In genomic region chr5:1523480-1523792, GRCh38 we compare ENCODE assay signal across 8 cellular contexts. TPM values are rescaled to one million over a fixed set of nuclear protein-coding genes. Genes with fewer than 3 reads are reported as not detected.
A peak's percentile ranks its signal among the peaks of the same experiment; 100 is the strongest.
DNase-seq lines count a peak whose midpoint lies in the region; ATAC-seq and TF ChIP-seq lines count a peak whose summit lies in the region.

No MANE protein-coding gene starts in this region.

- 0% methylated on average over 7 of the region's 48 CpGs for WGBS in smooth muscle cell (ENCODE audit: low lambda C conversion rate)

- peak overlapping the region; percentile 82 for H3K4me3 ChIP-seq in SU-DHL-6 (ENCODE audit: insufficient read depth, low read length, poor library complexity, severe bottlenecking)
- H3K4me3 ChIP-seq in smooth muscle cell = peak overlapping the region; percentile 89

- H3K4me1 ChIP-seq in smooth muscle cell (ENCODE audit: low read depth) = peaks cover 19% of the 10 kb centered on the region

- H3K4me2 ChIP-seq in SU-DHL-6 (ENCODE audit: low read depth, low read length, poor library complexity, severe bottlenecking) (peak overlapping the region; percentile 59), smooth muscle cell (peak overlapping the region; percentile 98)

- no peaks in the 10 kb centered on the region for H3K9me3 Mint-ChIP-seq in activated naive CD4-positive, alpha-beta T cell treated with anti-CD3 and anti-CD28 coated beads, Interleukin-2, amount 50 U/mL, for 72 hours

- peaks cover 6 to 7% of the 10 kb centered on the region in 2 donors for H3K36me3 Mint-ChIP-seq in activated naive CD4-positive, alpha-beta T cell treated with anti-CD3 and anti-CD28 coated beads, Interleukin-2, amount 50 U/mL, for 72 hours

- H3K27me3 ChIP-seq in SU-DHL-6 (ENCODE audit: low read length) (no peaks in the 10 kb centered on the region), smooth muscle cell (ENCODE audit: low read depth) (no peaks in the 10 kb centered on the region)

- H3F3A ChIP-seq in SU-DHL-6 (ENCODE audit: insufficient read depth) (no peaks in the 10 kb centered on the region), smooth muscle cell (ENCODE audit: low read depth) (peaks cover 10% of the 10 kb centered on the region)

- H3K36me3 ChIP-seq in SU-DHL-6 (ENCODE audit: low read length) (0 out of 2 replicates have a peak, but pooled peaks cover 6% of the 10 kb centered on the region), smooth muscle cell (ENCODE audit: low read depth) (no peaks in the 10 kb centered on the region)

- peak; percentile 49 to 55 for ATAC-seq in activated naive CD4-positive, alpha-beta T cell treated with anti-CD3 and anti-CD28 coated beads, Interleukin-2, amount 50 U/mL, for 72 hours
- ATAC-seq in HG02943 (IDR thresholded peaks at IDR 0.05; ENCODE audit: low read depth, unreplicated experiment) = peak; percentile 8

- H3K79me2 ChIP-seq in SU-DHL-6 (ENCODE audit: insufficient read depth, low read length) (peaks cover 45% of the 10 kb centered on the region), smooth muscle cell (ENCODE audit: low read depth) (peaks cover 47% of the 10 kb centered on the region)

- no peak for TF ChIP-seq CTCF in SU-DHL-6 (IDR thresholded peaks at IDR 0.05; ENCODE audit: insufficient read depth, low read length, poor library complexity, severe bottlenecking)
- no peak for TF ChIP-seq CTCF in smooth muscle cell (IDR thresholded peaks at IDR 0.05; ENCODE audit: borderline replicate concordance, insufficient read depth, poor library complexity, severe bottlenecking)

- no peak for DNase-seq in activated naive CD4-positive, alpha-beta T cell treated with anti-CD3 and anti-CD28 coated beads, Interleukin-2, amount 50 U/mL, for 72 hours (ENCODE audit: low spot score in 2 of 2)
- no peak for DNase-seq in activated naive CD4-positive, alpha-beta T cell (lab: John Stamatoyannopoulos, UW)
- DNase-seq in glomerular visceral epithelial cell (ENCODE audit: extremely low spot score) (peak; percentile 30), smooth muscle cell (lab: John Stamatoyannopoulos, UW; ENCODE audit: unreplicated experiment) (no peak), HK-2 (ENCODE audit: unreplicated experiment) (no peak), mesenteric fat pad (ENCODE audit: low spot score) (no peak)

- no peaks in the 10 kb centered on the region for H3K9me2 ChIP-seq in SU-DHL-6 (replicated peaks; ENCODE audit: insufficient read depth, low read length)

- H3K9ac ChIP-seq in SU-DHL-6 (ENCODE audit: low read length) (peak overlapping the region; percentile 89), smooth muscle cell (ENCODE audit: low read depth) (peak overlapping the region; percentile 80)

- no peak overlapping the region for H2AFZ ChIP-seq in SU-DHL-6 (ENCODE audit: low read depth, low read length, severe bottlenecking)
- no peak overlapping the region for H2AFZ ChIP-seq in smooth muscle cell (ENCODE audit: low read depth)

- H3K9me3 ChIP-seq in SU-DHL-6 (ENCODE audit: insufficient read depth, low read length) (no peaks in the 10 kb centered on the region), smooth muscle cell (replicated peaks; ENCODE audit: low read depth) (no peaks in the 10 kb centered on the region)

- no peaks in the 10 kb centered on the region for H4K20me1 ChIP-seq in SU-DHL-6 (ENCODE audit: low read depth, low read length)
- H4K20me1 ChIP-seq in smooth muscle cell (ENCODE audit: low read depth) = peaks cover 47% of the 10 kb centered on the region

- H3K27ac Mint-ChIP-seq in activated naive CD4-positive, alpha-beta T cell treated with anti-CD3 and anti-CD28 coated beads, Interleukin-2, amount 50 U/mL, for 72 hours = no peak overlapping the region

- H3K27ac ChIP-seq in SU-DHL-6 (ENCODE audit: low read depth, low read length) = peak overlapping the region; percentile 52; the same call in 1 of the 2 replicates
- H3K27ac ChIP-seq in smooth muscle cell (ENCODE audit: low read depth) = no peak overlapping the region

RNA-seq across cellular contexts. Expression of gene LPCAT1, which starts 0.3 kb away (rescaled TPM):
- total RNA-seq in activated naive CD4-positive, alpha-beta T cell treated with anti-CD3 and anti-CD28 coated beads, Interleukin-2, amount 50 U/mL, for 72 hours = 10 to 100 TPM; 29.2 to 37.6 TPM
- total RNA-seq in smooth muscle cell = 42.7 and 52.0 TPM in 2 replicates
- polyA plus RNA-seq in smooth muscle cell = 50.1 and 55.7 TPM in 2 replicates
- 45.7 TPM for total RNA-seq in mesenteric fat pad
